Comparison of ENCODE assay signal across 8 cellular contexts in the genomic region with DNA sequence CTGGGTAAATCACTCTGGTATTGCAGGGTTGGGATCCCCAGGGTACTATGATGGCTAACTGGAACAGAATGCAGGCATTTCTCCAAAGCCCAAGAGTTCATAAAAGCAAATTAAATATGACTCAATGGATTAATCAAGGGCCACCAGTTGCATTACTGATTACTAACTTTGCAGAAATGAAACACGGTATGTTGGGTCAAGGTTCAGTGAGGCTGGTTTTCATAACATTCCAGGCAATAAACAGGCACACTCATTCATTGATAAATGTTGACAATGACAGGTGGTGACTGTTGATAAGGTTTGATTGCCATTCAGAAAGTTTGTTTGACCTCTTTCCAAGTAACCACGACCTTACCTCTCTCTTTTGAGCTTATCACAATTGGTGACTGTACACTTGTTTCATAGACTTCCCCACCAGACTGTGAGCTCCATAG. TPM values are rescaled to one million over a fixed set of nuclear protein-coding genes. Genes with fewer than 3 reads are reported as not detected.
DNase-seq lines count a peak whose midpoint lies in the region; ATAC-seq and TF ChIP-seq lines count a peak whose summit lies in the region.

No MANE protein-coding gene starts in this region.

- H3K27ac Mint-ChIP-seq in activated CD4-positive, alpha-beta T cell treated with anti-CD3 and anti-CD28 coated beads, Interleukin-2, amount 10 ng/mL, durations not matched to agents 24 days and 14 days = peak overlapping the region; percentile 92

- H3K4me3 ChIP-seq in esophagus muscularis mucosa (peak overlapping the region; percentile 83 to 98 (median 88)), prostate gland (peak overlapping the region; percentile 77 to 81)

- H3K9me3 Mint-ChIP-seq in activated CD4-positive, alpha-beta T cell treated with anti-CD3 and anti-CD28 coated beads, Interleukin-2, amount 10 ng/mL, durations not matched to agents 24 days and 14 days = no peaks in the 10 kb centered on the region

- intact Hi-C loops in activated CD4-positive, alpha-beta T cell treated with anti-CD3 and anti-CD28 coated beads, Interleukin-2, amount 10 ng/mL, durations not matched to agents 24 days and 14 days (cut with micrococcal nuclease) = loop anchor here (1.0 to 5.0 kb wide), 3 partner anchors 12 to 360 kb away; a partner anchor contains a TSS
- intact Hi-C loops in esophagus muscularis mucosa (cut with DNase I) (no loop called here), prostate gland (cut with DNase I) (no loop called here)

- TF ChIP-seq POLR2A in esophagus muscularis mucosa (IDR thresholded peaks at IDR 0.05; ENCODE audit: low read depth) = no peak
- no peak for TF ChIP-seq POLR2A in prostate gland (IDR thresholded peaks at IDR 0.05)

- H3K27me3 ChIP-seq in esophagus muscularis mucosa (no peaks in the 10 kb centered on the region), prostate gland (replicated peaks; ENCODE audit: insufficient read depth) (no peaks in the 10 kb centered on the region)

- H3K27ac ChIP-seq in esophagus muscularis mucosa (replicated peaks in 1 of 4) = peak overlapping the region; percentile 81 to 91 (median 86)
- peak overlapping the region in 1 of 2 donors; percentile 50 for H3K27ac ChIP-seq in prostate gland

- peaks cover 33% of the 10 kb centered on the region for H3K4me1 Mint-ChIP-seq in activated CD4-positive, alpha-beta T cell treated with anti-CD3 and anti-CD28 coated beads, Interleukin-2, amount 10 ng/mL, durations not matched to agents 24 days and 14 days

- H3K27me3 Mint-ChIP-seq in activated CD4-positive, alpha-beta T cell treated with anti-CD3 and anti-CD28 coated beads, Interleukin-2, amount 10 ng/mL, durations not matched to agents 24 days and 14 days = no peaks in the 10 kb centered on the region

- peak; percentile 59 for ATAC-seq in SK-N-SH treated with all-trans-retinoic acid at 6 μM for 48 hours
- ATAC-seq in GM18861 (IDR thresholded peaks at IDR 0.05; ENCODE audit: unreplicated experiment) = no peak

- TF ChIP-seq EP300 in esophagus muscularis mucosa (IDR thresholded peaks at IDR 0.05) = no peak

- H3K36me3 Mint-ChIP-seq in activated CD4-positive, alpha-beta T cell treated with anti-CD3 and anti-CD28 coated beads, Interleukin-2, amount 10 ng/mL, durations not matched to agents 24 days and 14 days (ENCODE audit: low read depth) = peaks cover 26% of the 10 kb centered on the region

- WGBS in esophagus muscularis mucosa = 36% methylated on average over 2 of the region's 2 CpGs
- 28% methylated on average over 2 of the region's 2 CpGs for WGBS in prostate gland

- peaks cover 20 to 40% (median 37%) of the 10 kb centered on the region in 4 donors for H3K4me1 ChIP-seq in esophagus muscularis mucosa
- H3K4me1 ChIP-seq in prostate gland (replicated peaks) = peaks cover 16% of the 10 kb centered on the region

- no peak for DNase-seq in activated CD4-positive, alpha-beta T cell treated with anti-CD3 and anti-CD28 coated beads, Interleukin-2, amount 10 ng/mL, durations not matched to agents 24 days and 14 days
- DNase-seq in activated CD4-positive, alpha-beta T cell treated with anti-CD3 and anti-CD28 coated beads for 4 hours = no peak
- DNase-seq in esophagus muscularis mucosa (ENCODE audit: extremely low spot score) (no peak), prostate gland (ENCODE audit: low spot score) (no peak), cerebellar nuclear complex (lab: John Stamatoyannopoulos, UW) (no peak), iPS-NIHi7 (ENCODE audit: extremely low spot score) (no peak)

- H3K9me3 ChIP-seq in esophagus muscularis mucosa (no peaks in the 10 kb centered on the region), prostate gland (no peaks in the 10 kb centered on the region)

- peak overlapping the region; percentile 93 for H3K4me3 Mint-ChIP-seq in activated CD4-positive, alpha-beta T cell treated with anti-CD3 and anti-CD28 coated beads, Interleukin-2, amount 10 ng/mL, durations not matched to agents 24 days and 14 days

- H3K36me3 ChIP-seq in esophagus muscularis mucosa = peaks cover 11 to 39% (median 27%) of the 10 kb centered on the region in 4 donors
- no peaks in the 10 kb centered on the region for H3K36me3 ChIP-seq in prostate gland

- TF ChIP-seq CTCF in esophagus muscularis mucosa (IDR thresholded peaks at IDR 0.05) = no peak
- no peak for TF ChIP-seq CTCF in prostate gland (IDR thresholded peaks at IDR 0.05)

TF ChIP-seq in SK-N-SH treated with all-trans-retinoic acid at 6 μM for 48 hours, 23 proteins besides CTCF, POLR2A, EP300 and RAD21:
- TF ChIP-seq ISL1 (CRISPR knock-in tag; IDR thresholded peaks at IDR 0.05) (peak; percentile 69), ZNF565 (CRISPR knock-in tag; conservative IDR thresholded peaks at IDR 0.05; ENCODE audit: low read depth) (no peak)

RNA-seq across cellular contexts. Expression of a gene that starts 0.5 kb away (rescaled TPM):
- 107 and 111 TPM in 2 replicates for total RNA-seq in activated CD4-positive, alpha-beta T cell treated with anti-CD3 and anti-CD28 coated beads, Interleukin-2, amount 10 ng/mL, durations not matched to agents 24 days and 14 days
- total RNA-seq in esophagus muscularis mucosa (100 to 1,000 TPM in 2 of 4 donors, 10 to 100 TPM in 2; 63.1 to 115 (median 98.6) TPM), prostate gland (100 to 1,000 TPM in 1 of 2 donors, 10 to 100 TPM in 1; 45.9 to 130 TPM)

RNA-seq across cellular contexts. Expression of a gene that starts 12.0 kb away (rescaled TPM):
- total RNA-seq in activated CD4-positive, alpha-beta T cell treated with anti-CD3 and anti-CD28 coated beads, Interleukin-2, amount 10 ng/mL, durations not matched to agents 24 days and 14 days = 59.2 and 65.2 TPM in 2 replicates
- total RNA-seq in esophagus muscularis mucosa (100 to 1,000 TPM in 3 of 4 donors, 10 to 100 TPM in 1; 83.5 to 104 (median 103) TPM), prostate gland (100 to 1,000 TPM in 1 of 2 donors, 10 to 100 TPM in 1; 98.1 to 103 TPM)

RNA-seq across cellular contexts. Expression of a gene that starts 23.9 kb away (rescaled TPM):
- total RNA-seq in activated CD4-positive, alpha-beta T cell treated with anti-CD3 and anti-CD28 coated beads, Interleukin-2, amount 10 ng/mL, durations not matched to agents 24 days and 14 days = not detected in 2 replicates
- total RNA-seq in esophagus muscularis mucosa = not detected
- not detected for total RNA-seq in prostate gland

RNA-seq across cellular contexts. Expression of a gene that starts 53.7 kb away (rescaled TPM):
- 22.7 and 23.1 TPM in 2 replicates for total RNA-seq in activated CD4-positive, alpha-beta T cell treated with anti-CD3 and anti-CD28 coated beads, Interleukin-2, amount 10 ng/mL, durations not matched to agents 24 days and 14 days
- total RNA-seq in esophagus muscularis mucosa = under 1 TPM in 3 of 4 donors, not detected in 1; 0.52 to 0.83 (median 0.75) TPM
- 10 to 100 TPM; 12.6 to 13.5 TPM for total RNA-seq in prostate gland
